Comparison of ENCODE assay signal across 24 cellular contexts in genomic region chr5:92394935-92395334, GRCh38.
DNase-seq lines count a peak whose midpoint lies in the region; ATAC-seq, FAIRE-seq and TF ChIP-seq lines count a peak whose summit lies in the region.
"Had no signal": no experiment of that assay in that cellular context is flagged by ENCODE, and none has a peak within 500 bp of the region (broad histone marks: within the 10 kb centered on the region; RNA-seq: fewer than 3 reads in every experiment).

No MANE protein-coding gene starts in this region.

- H2BK15ac ChIP-seq in H1 (ENCODE audit: low read length) = no peak overlapping the region

- H3K23ac ChIP-seq in H1 (ENCODE audit: insufficient read length) = no peak overlapping the region

- H3K9me3 ChIP-seq in HepG2 (ENCODE audit: low read length) = no peaks in the 10 kb centered on the region
- H3K9me3 ChIP-seq in right lobe of liver = no peaks in the 10 kb centered on the region
- H3K9me3 ChIP-seq in PC-9 (ENCODE audit: insufficient read depth, low read depth) = no peaks in the 10 kb centered on the region
- H3K9me3 ChIP-seq in H1 (ENCODE audit: insufficient read depth in 2 of 2, low read depth in 1 of 2, low read length in 1 of 2) = no peaks in the 10 kb centered on the region
- H3K9me3 ChIP-seq: BE2C, BLaER1 had no signal

- H3K14ac ChIP-seq in H1 (ENCODE audit: insufficient read length) = no peak overlapping the region

- H2AK5ac ChIP-seq in H1 (ENCODE audit: low read depth, low read length) = no peak overlapping the region

- no peaks in the 10 kb centered on the region for H3F3A ChIP-seq in PC-9 (ENCODE audit: insufficient read depth, low read depth)

- CTCF ChIA-PET in HepG2 (lab: Yijun Ruan, JAX; ENCODE audit: low intra/inter-chr PET ratio, low total read pairs) = no interaction called here
- CTCF ChIA-PET in PC-9 (lab: Charles Lee) = no interaction called here
- CTCF ChIA-PET in H1 (lab: Charles Lee; ENCODE audit: partially characterized antibody) = no interaction called here

- no peaks in the 10 kb centered on the region for H3K36me3 ChIP-seq in HepG2 (replicated peaks in 1 of 2; ENCODE audit: control insufficient read depth in 1 of 2, insufficient read depth in 2 of 2, low read length in 2 of 2)
- no peaks in the 10 kb centered on the region for H3K36me3 ChIP-seq in right lobe of liver
- H3K36me3 ChIP-seq in PC-9 (ENCODE audit: low read depth) = no peaks in the 10 kb centered on the region
- H3K36me3 ChIP-seq in H1 (ENCODE audit: control insufficient read depth in 2 of 4, insufficient read depth in 4 of 4, low read length in 3 of 4) = no peaks in the 10 kb centered on the region
- H3K36me3 ChIP-seq: BE2C, BLaER1 had no signal

- no peak for TF ChIP-seq CTCF in HepG2 (CRISPR knock-in tag; IDR thresholded peaks at IDR 0.05)
- TF ChIP-seq CTCF in right lobe of liver (IDR thresholded peaks at IDR 0.05) = no peak
- TF ChIP-seq CTCF in PC-9 (conservative IDR thresholded peaks at IDR 0.05) = no peak
- no peak for TF ChIP-seq CTCF in H1 (IDR thresholded peaks at IDR 0.05; ENCODE audit: control extremely low read depth in 1 of 3, insufficient read depth in 1 of 3, low read depth in 1 of 3, low read length in 3 of 3)

- TF ChIP-seq POLR2A in HepG2 (IDR thresholded peaks at IDR 0.05; ENCODE audit: insufficient read depth in 1 of 2, low read depth in 2 of 2, low read length in 2 of 2) (no peak), right lobe of liver (IDR thresholded peaks at IDR 0.05) (no peak), H1 (IDR thresholded peaks at IDR 0.05; ENCODE audit: control extremely low read depth in 1 of 2, low read depth in 2 of 2, low read length in 2 of 2) (no peak)

- H3K9ac ChIP-seq in HepG2 (ENCODE audit: insufficient read depth, low read depth, low read length) (no peak overlapping the region), H1 (replicated peaks in 1 of 4; ENCODE audit: extremely low read depth in 1 of 4, low read depth in 3 of 4, low read length in 3 of 4) (no peak overlapping the region)
- H3K9ac ChIP-seq: BLaER1 had no signal

- no peak overlapping the region for H2BK12ac ChIP-seq in H1 (ENCODE audit: low read depth, low read length)

- H3K18ac ChIP-seq in H1 (ENCODE audit: extremely low read depth, low read length) = no peak overlapping the region

- no peaks in the 10 kb centered on the region for H3K27me3 ChIP-seq in HepG2 (ENCODE audit: control insufficient read depth in 1 of 2, insufficient read depth in 2 of 2, low read length in 2 of 2)
- no peaks in the 10 kb centered on the region for H3K27me3 ChIP-seq in right lobe of liver
- no peaks in the 10 kb centered on the region for H3K27me3 ChIP-seq in PC-9 (ENCODE audit: insufficient read depth, low read depth)
- no peaks in the 10 kb centered on the region for H3K27me3 ChIP-seq in H1 (replicated peaks in 1 of 4; ENCODE audit: control insufficient read depth in 3 of 4, extremely low read depth in 1 of 4, insufficient read depth in 3 of 4, low read length in 3 of 4)
- H3K27me3 ChIP-seq: BE2C, BLaER1 had no signal

- H3K79me2 ChIP-seq in HepG2 (ENCODE audit: insufficient read depth, low read length) (no peaks in the 10 kb centered on the region), PC-9 (ENCODE audit: low read depth) (no peaks in the 10 kb centered on the region), H1 (ENCODE audit: control insufficient read depth in 1 of 2, insufficient read depth in 2 of 2, low read length in 2 of 2) (no peaks in the 10 kb centered on the region)

- 5% methylated on average over 1 of the region's 1 CpG for WGBS in HepG2 (ENCODE audit: low lambda C conversion rate)
- 56% methylated on average over 1 of the region's 1 CpG for WGBS in right lobe of liver (ENCODE audit: insufficient coverage, low coverage, low lambda C conversion rate, missing lambda C conversion rate)
- WGBS in H1 (ENCODE audit: extremely low coverage in 1 of 2, insufficient coverage in 1 of 2, insufficient read length in 1 of 2, insufficient replicate concordance in 2 of 2, low coverage in 1 of 2, low lambda C conversion rate in 2 of 2, missing lambda C conversion rate in 1 of 2), 2 experiments = 100% methylated on average over 1 of the region's 1 CpG; no CpG with 5 or more reads in 1 of the 2 experiments

- no peak overlapping the region for H2BK120ac ChIP-seq in H1 (replicated peaks; ENCODE audit: low read depth, low read length)

- no peak overlapping the region for H2BK20ac ChIP-seq in H1 (ENCODE audit: low read length)

- ATAC-seq in HepG2 (no peak), right lobe of liver (no peak)

- H3K79me1 ChIP-seq in H1 (ENCODE audit: low read depth, low read length) = no peaks in the 10 kb centered on the region

- H3K4ac ChIP-seq in H1 (replicated peaks; ENCODE audit: insufficient read length, low read depth, low read length) = no peak overlapping the region

- no peak overlapping the region for H2AFZ ChIP-seq in HepG2 (ENCODE audit: low read length)
- H2AFZ ChIP-seq in PC-9 = 0 out of 2 replicates have a peak overlapping the region, but pooled peaks have one; percentile 13
- no peak overlapping the region for H2AFZ ChIP-seq in H1 (ENCODE audit: low read length)

- no peak overlapping the region for H3K56ac ChIP-seq in H1 (replicated peaks; ENCODE audit: insufficient read length, low read depth, low read length)

- H4K8ac ChIP-seq in H1 (ENCODE audit: extremely low read depth, insufficient read depth, low read length) = no peak overlapping the region

- POLR2A ChIA-PET in HepG2 (lab: Yijun Ruan, JAX) = no interaction called here
- POLR2A ChIA-PET in PC-9 (lab: Charles Lee; ENCODE audit: unreplicated experiment) = no interaction called here
- POLR2A ChIA-PET in H1 (lab: Charles Lee; ENCODE audit: partially characterized antibody) = no interaction called here

- H3K4me2 ChIP-seq in HepG2 (ENCODE audit: low read depth, low read length) (no peak overlapping the region), PC-9 (no peak overlapping the region), H1 (ENCODE audit: insufficient read depth in 1 of 2, low read depth in 2 of 2, low read length in 2 of 2) (no peak overlapping the region)
- H3K4me2 ChIP-seq: BLaER1 had no signal

- no TSS peak for BruUV-seq in HepG2 (replicated peaks; lab: Mats Ljungman, UMichigan)
- BruUV-seq in PC-9 (replicated peaks; lab: Mats Ljungman, UMichigan) = no TSS peak

- no peak overlapping the region for H4K91ac ChIP-seq in H1 (replicated peaks; ENCODE audit: insufficient read length, low read length)

- H3K9me2 ChIP-seq in PC-9 (ENCODE audit: insufficient read depth) = no peaks in the 10 kb centered on the region; the same call in none of the 2 replicates

- H3K4me1 ChIP-seq in HepG2 (ENCODE audit: insufficient read depth, low read length) = no peaks in the 10 kb centered on the region
- no peaks in the 10 kb centered on the region for H3K4me1 ChIP-seq in right lobe of liver
- no peaks in the 10 kb centered on the region for H3K4me1 ChIP-seq in PC-9 (replicated peaks; ENCODE audit: insufficient read depth)
- H3K4me1 ChIP-seq in H1 (replicated peaks in 1 of 4; ENCODE audit: control insufficient read depth in 3 of 4, insufficient read depth in 4 of 4, low read length in 3 of 4) = no peaks in the 10 kb centered on the region
- H3K4me1 ChIP-seq: BE2C, BLaER1 had no signal

- intact Hi-C loops in HepG2 (cut with micrococcal nuclease; ENCODE audit: unreplicated experiment) (no loop called here), right lobe of liver (cut with DNase I) (no loop called here), PC-9 (cut with micrococcal nuclease; ENCODE audit: unreplicated experiment) (no loop called here)

- H4K20me1 ChIP-seq in HepG2 (ENCODE audit: insufficient read depth, low read length) (no peaks in the 10 kb centered on the region), PC-9 (ENCODE audit: insufficient read depth) (no peaks in the 10 kb centered on the region), H1 (replicated peaks in 1 of 2; ENCODE audit: control insufficient read depth in 1 of 2, insufficient read depth in 2 of 2, low read length in 2 of 2) (no peaks in the 10 kb centered on the region)
- H4K20me1 ChIP-seq: BLaER1 had no signal

- in situ Hi-C loops in HepG2 (cut with HindIII; ENCODE audit: extremely low pct_ligation_motif_present, low pct_unique_long_range_greater_than_20kb) = no loop called here

- H4K5ac ChIP-seq in H1 (ENCODE audit: insufficient read length, low read depth, low read length) = no peak overlapping the region

- no peak for TF ChIP-seq EP300 in HepG2 (IDR thresholded peaks at IDR 0.05; ENCODE audit: low read depth in 2 of 2, low read length in 2 of 2)
- no peak for TF ChIP-seq EP300 in HepG2 (CRISPR knock-in tag; IDR thresholded peaks at IDR 0.05; ENCODE audit: borderline replicate concordance)
- TF ChIP-seq EP300 in H1 (IDR thresholded peaks at IDR 0.05; ENCODE audit: borderline replicate concordance in 1 of 2, low read depth in 2 of 2, low read length in 2 of 2) = no peak

- H3K4me3 ChIP-seq in HepG2 (replicated peaks in 1 of 3; ENCODE audit: insufficient read depth in 1 of 3, low read depth in 2 of 3, low read length in 3 of 3) (no peak overlapping the region), right lobe of liver (no peak overlapping the region), PC-9 (no peak overlapping the region), H1 (ENCODE audit: extremely low read depth in 1 of 4, insufficient read depth in 2 of 4, low read depth in 3 of 4, low read length in 4 of 4) (no peak overlapping the region)
- H3K4me3 ChIP-seq: BLaER1 had no signal

- H2BK5ac ChIP-seq in H1 (ENCODE audit: low read depth, low read length) = no peak overlapping the region

- no peak for FAIRE-seq in HepG2 (lab: Jason Lieb, UNC)
- no peak for FAIRE-seq in H1 (lab: Jason Lieb, UNC)
- FAIRE-seq: GM12891, GM19239 had no signal

- H3K27ac ChIP-seq in HepG2 (ENCODE audit: extremely low read length, insufficient read depth, low read length) (no peak overlapping the region), right lobe of liver (no peak overlapping the region), PC-9 (no peak overlapping the region), H1 (ENCODE audit: low read depth, low read length) (no peak overlapping the region)
- H3K27ac ChIP-seq: 22Rv1, BLaER1 had no signal

- no peaks in the 10 kb centered on the region for H3K23me2 ChIP-seq in H1 (ENCODE audit: low read depth, low read length)

- TF ChIP-seq RAD21 in HepG2 (CRISPR knock-in tag; IDR thresholded peaks at IDR 0.05) = no peak
- TF ChIP-seq RAD21 in H1 (IDR thresholded peaks at IDR 0.05 in 1 of 2, conservative IDR thresholded peaks at IDR 0.05 in 1 of 2; ENCODE audit: low read depth in 2 of 2, low read length in 2 of 2) = no peak

- DNase-seq in HepG2 (ENCODE audit: low spot score) = no peak
- no peak for DNase-seq in right lobe of liver
- no peak for DNase-seq in PC-9
- DNase-seq in H1 (ENCODE audit: low read depth in 1 of 2, low spot score in 2 of 2) = no peak
- DNase-seq in NCI-H510A (lab: John Stamatoyannopoulos, UW) = no peak
- no peak for DNase-seq in mucosa of gallbladder (ENCODE audit: low spot score)
- DNase-seq: ACHN; BE2C; C1 segment of cervical spinal cord; CD4-positive, alpha-beta memory T cell; CD4-positive, CD25-positive, alpha-beta regulatory T cell; CD8-positive, alpha-beta memory T cell; COR-L47; DMS 273 treated with DMSO at 0.1 percent for 48 hours; DMS153; DMS53; DMS79; DND-41; EL; GDM1 had no signal

TF ChIP-seq in HepG2, 621 proteins besides CTCF, POLR2A, EP300 and RAD21 (continues in another document):
- TF ChIP-seq MAFK (conservative IDR thresholded peaks at IDR 0.05 in 1 of 2, IDR thresholded peaks at IDR 0.05 in 1 of 2; ENCODE audit: low read length in 2 of 2) = peak; percentile 72 to 93

TF ChIP-seq in H1, 55 proteins besides CTCF, POLR2A, EP300 and RAD21 (continues in another document):
- TF ChIP-seq MAFK (IDR thresholded peaks at IDR 0.05; ENCODE audit: low read depth, low read length) = peak; percentile 50; the same call in 1 of the 2 replicates

Comparison
In these comparisons a context has a peak if more than half of its experiments do, and no peak if none do; other contexts are left out.
1. Of the 41 proteins assayed by ChIP-seq in both HepG2 and H1: peak only in HepG2: none; only in H1: none; in both: MAFK; in neither: 40.